Comparison of ENCODE assay signal across 17 cellular contexts in genomic region chr14:75673345-75673744, GRCh38. TPM values are rescaled to one million over a fixed set of nuclear protein-coding genes. Genes with fewer than 3 reads are reported as not detected.
DNase-seq lines count a peak whose midpoint lies in the region; ATAC-seq and TF ChIP-seq lines count a peak whose summit lies in the region.
"Had no signal": no experiment of that assay in that cellular context is flagged by ENCODE, and none has a peak within 500 bp of the region (broad histone marks: within the 10 kb centered on the region; RNA-seq: fewer than 3 reads in every experiment).

No MANE protein-coding gene starts in this region.

- H3K4me1 Mint-ChIP-seq in activated naive CD4-positive, alpha-beta T cell treated with anti-CD3 and anti-CD28 coated beads for 36 hours (ENCODE audit: low read depth), result peaks cover 12% of the 10 kb centered on the region

- H3K4me3 Mint-ChIP-seq in activated naive CD4-positive, alpha-beta T cell treated with anti-CD3 and anti-CD28 coated beads for 36 hours, result no peak overlapping the region
- H3K4me3 Mint-ChIP-seq: activated naive CD8-positive, alpha-beta T cell treated with anti-CD3 and anti-CD28 coated beads, Interleukin-2, amount 10 ng/mL, durations not matched to agents 7 days and 5 days; CD4-positive, alpha-beta memory T cell had no signal

- no peak overlapping the region for H3K27ac ChIP-seq in psoas muscle
- H3K27ac ChIP-seq: breast epithelium, gastroesophageal sphincter, HL-60 had no signal

- no peaks in the 10 kb centered on the region for H3K27me3 ChIP-seq in psoas muscle (ENCODE audit: insufficient read depth in 3 of 3, low read length in 2 of 3)
- H3K27me3 ChIP-seq: breast epithelium, gastroesophageal sphincter had no signal

- H3K36me3 ChIP-seq in psoas muscle (ENCODE audit: insufficient read depth in 1 of 2, low read depth in 1 of 2), result peaks cover 0 to 23% of the 10 kb centered on the region in 2 donors
- H3K36me3 ChIP-seq: breast epithelium had no signal

- CTCF ChIA-PET in activated naive CD4-positive, alpha-beta T cell treated with anti-CD3 and anti-CD28 coated beads for 36 hours (lab: Charles Lee), result interaction anchor here (1.0 to 1.7 kb wide), 6 partner anchors 14 to 233 kb away, joined by 3 to 8 read pairs (median 3); no protein-coding TSS in a partner anchor

- peaks cover 2% of the 10 kb centered on the region for H3K9me3 Mint-ChIP-seq in activated naive CD4-positive, alpha-beta T cell treated with anti-CD3 and anti-CD28 coated beads for 36 hours
- H3K9me3 Mint-ChIP-seq: activated naive CD8-positive, alpha-beta T cell treated with anti-CD3 and anti-CD28 coated beads, Interleukin-2, amount 10 ng/mL, durations not matched to agents 7 days and 5 days had no signal

- no peak for TF ChIP-seq CTCF in psoas muscle (IDR thresholded peaks at IDR 0.05)

- peaks cover 36% of the 10 kb centered on the region for H3K36me3 Mint-ChIP-seq in activated naive CD4-positive, alpha-beta T cell treated with anti-CD3 and anti-CD28 coated beads for 36 hours (ENCODE audit: low read depth)

- H3K27me3 Mint-ChIP-seq in activated naive CD4-positive, alpha-beta T cell treated with anti-CD3 and anti-CD28 coated beads for 36 hours (ENCODE audit: low read depth), result no peaks in the 10 kb centered on the region
- H3K27me3 Mint-ChIP-seq: activated naive CD8-positive, alpha-beta T cell treated with anti-CD3 and anti-CD28 coated beads, Interleukin-2, amount 10 ng/mL, durations not matched to agents 7 days and 5 days; CD4-positive, alpha-beta memory T cell had no signal

- H3K4me1 ChIP-seq in psoas muscle, result no peaks in the 10 kb centered on the region
- H3K4me1 ChIP-seq: breast epithelium, gastroesophageal sphincter had no signal

- H3K9me3 ChIP-seq in psoas muscle, result no peaks in the 10 kb centered on the region
- H3K9me3 ChIP-seq: breast epithelium had no signal

- DNase-seq in activated naive CD4-positive, alpha-beta T cell treated with anti-CD3 and anti-CD28 coated beads for 36 hours, result peak; percentile 12
- DNase-seq in activated naive CD4-positive, alpha-beta T cell (lab: John Stamatoyannopoulos, UW), result no peak
- DNase-seq in stimulated activated naive CD8-positive, alpha-beta T cell treated with anti-CD3 and anti-CD28 coated beads, Interleukin-15, Interleukin-2, amounts not matched to agents 100 U/mL and 50 U/mL, for 24 hours, result no peak
- no peak for DNase-seq in iPS-NIHi11 (ENCODE audit: low spot score)
- no peak for DNase-seq in SHP77 (lab: John Stamatoyannopoulos, UW)
- no peak for DNase-seq in psoas muscle
- DNase-seq: activated naive CD8-positive, alpha-beta T cell treated with anti-CD3 and anti-CD28 coated beads, Interleukin-2, amount 10 ng/mL, durations not matched to agents 7 days and 5 days; CD4-positive, alpha-beta memory T cell; NCI-H1930; NCI-H510A had no signal

- intact Hi-C loops in activated naive CD4-positive, alpha-beta T cell treated with anti-CD3 and anti-CD28 coated beads for 36 hours (cut with micrococcal nuclease), result no loop called here
- intact Hi-C loops in psoas muscle (cut with DNase I), result no loop called here

- H3K4me3 ChIP-seq in psoas muscle, result no peak overlapping the region
- H3K4me3 ChIP-seq: breast epithelium, gastroesophageal sphincter had no signal

- no peak overlapping the region for H3K27ac Mint-ChIP-seq in activated naive CD4-positive, alpha-beta T cell treated with anti-CD3 and anti-CD28 coated beads for 36 hours
- H3K27ac Mint-ChIP-seq: activated naive CD8-positive, alpha-beta T cell treated with anti-CD3 and anti-CD28 coated beads, Interleukin-2, amount 10 ng/mL, durations not matched to agents 7 days and 5 days had no signal

- ATAC-seq in GM19035 (IDR thresholded peaks at IDR 0.05; ENCODE audit: unreplicated experiment) (peak; percentile 45), HG02981 (IDR thresholded peaks at IDR 0.05; ENCODE audit: unreplicated experiment) (peak; percentile 60), psoas muscle (no peak)
- ATAC-seq in stimulated activated naive CD8-positive, alpha-beta T cell treated with anti-CD3 and anti-CD28 coated beads, Interleukin-15, Interleukin-2, amounts not matched to agents 100 U/mL and 50 U/mL, for 24 hours, result peak; percentile 83
- ATAC-seq: gastroesophageal sphincter, left lobe of liver, sciatic nerve had no signal

- 97 to 99% (median 97%) methylated on average over 3 of the region's 3 CpGs for WGBS in psoas muscle, 3 donors

RNA-seq across cellular contexts. Expression of gene TTLL5, which starts 12.3 kb away (rescaled TPM):
- total RNA-seq in activated naive CD4-positive, alpha-beta T cell treated with anti-CD3 and anti-CD28 coated beads for 36 hours, result 10 to 100 TPM; 23.8 to 25.1 TPM
- 10 to 100 TPM in 3 of 4 donors, 1 to 10 TPM in 1; 5.7 to 17.2 (median 11.0) TPM for total RNA-seq in psoas muscle
- 1 to 10 TPM; 4.6 to 9.1 (median 5.5) TPM for polyA plus RNA-seq in psoas muscle

RNA-seq across cellular contexts. Expression of gene ERG28, which starts 12.7 kb away (rescaled TPM):
- 10 to 100 TPM; 25.6 to 25.7 TPM for total RNA-seq in activated naive CD4-positive, alpha-beta T cell treated with anti-CD3 and anti-CD28 coated beads for 36 hours
- 1 to 10 TPM; 3.6 to 6.1 (median 4.8) TPM for total RNA-seq in psoas muscle
- polyA plus RNA-seq in psoas muscle, result 1 to 10 TPM; 4.9 to 6.4 (median 5.6) TPM

Comparison
In these comparisons a context has a peak if more than half of its experiments do, and no peak if none do; other contexts are left out.
1. ATAC-seq: peak in GM19035 (single experiment), HG02981 (single experiment) and stimulated activated naive CD8-positive, alpha-beta T cell treated with anti-CD3 and anti-CD28 coated beads, Interleukin-15, Interleukin-2, amounts not matched to agents 100 U/mL and 50 U/mL, for 24 hours (single experiment); none in psoas muscle (0 of 4).